Comparison of ENCODE assay signal across 26 cellular contexts in the genomic region with DNA sequence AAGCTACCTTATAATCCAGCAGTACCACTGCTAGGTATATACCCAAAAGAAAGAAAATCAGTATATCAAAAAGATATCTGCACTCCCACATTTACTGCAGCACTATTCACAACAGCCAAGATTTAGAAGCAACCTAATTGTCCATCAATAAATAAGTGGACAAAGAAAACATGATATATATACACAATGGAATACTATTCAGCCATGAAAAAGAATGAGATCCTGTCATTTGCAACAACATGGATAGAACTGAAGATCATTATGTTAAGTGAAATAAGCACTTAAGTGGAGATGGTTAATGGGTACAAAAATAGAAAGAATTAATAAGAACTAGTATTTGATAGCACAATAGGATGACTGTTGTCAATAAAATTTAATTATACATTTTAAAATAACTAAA.
"Had no signal": no experiment of that assay in that cellular context is flagged by ENCODE, and none has a peak within 500 bp of the region (broad histone marks: within the 10 kb centered on the region; RNA-seq: fewer than 3 reads in every experiment).

No MANE protein-coding gene starts in this region.

- H3K9me3 ChIP-seq: colonic mucosa, gastrocnemius medialis had no signal

- H2AFZ ChIP-seq: hepatocyte had no signal

- H3K36me3 ChIP-seq: colonic mucosa, esophagus muscularis mucosa, gastrocnemius medialis, gastroesophageal sphincter, heart left ventricle, heart right ventricle had no signal

- DNase-seq: colonic mucosa; cortex of kidney; dermis blood vessel endothelial cell; dorsolateral prefrontal cortex; effector CD4-positive, alpha-beta T cell; effector CD8-positive, alpha-beta T cell; effector memory CD4-positive, alpha-beta T cell; effector memory CD8-positive, alpha-beta T cell; endodermal cell; erythroblast; foreskin fibroblast; foreskin keratinocyte; foreskin melanocyte; gastrocnemius medialis; glutamatergic neuron; head of caudate nucleus; heart left ventricle; heart right ventricle; hippocampal formation had no signal

- H3K79me2 ChIP-seq: hepatocyte had no signal

- ATAC-seq: effector memory CD8-positive, alpha-beta T cell; esophagus mucosa; foreskin keratinocyte; gastrocnemius medialis; gastroesophageal sphincter; heart left ventricle; heart right ventricle had no signal

- H3K27me3 ChIP-seq: colonic mucosa, dorsolateral prefrontal cortex, esophagus muscularis mucosa, foreskin keratinocyte, gastrocnemius medialis, gastroesophageal sphincter, heart left ventricle, heart right ventricle, hepatocyte had no signal

- H3K4me2 ChIP-seq: hepatocyte had no signal

- H3K4me1 ChIP-seq: colonic mucosa, esophagus muscularis mucosa, foreskin keratinocyte, gastrocnemius medialis, gastroesophageal sphincter, heart left ventricle, heart right ventricle had no signal

- H3K27ac ChIP-seq: colonic mucosa, coronary artery, dorsolateral prefrontal cortex, epithelial cell of prostate, esophagus muscularis mucosa, foreskin keratinocyte, gastrocnemius medialis, gastroesophageal sphincter, heart left ventricle, heart right ventricle, hepatocyte had no signal

- H3K4me3 ChIP-seq: colonic mucosa, coronary artery, dorsolateral prefrontal cortex, esophagus muscularis mucosa, gastrocnemius medialis, gastroesophageal sphincter, heart left ventricle, heart right ventricle, hepatocyte had no signal

- FAIRE-seq: endothelial cell of umbilical vein had no signal
